Comparison of ENCODE assay signal across 8 cellular contexts in the genomic region with DNA sequence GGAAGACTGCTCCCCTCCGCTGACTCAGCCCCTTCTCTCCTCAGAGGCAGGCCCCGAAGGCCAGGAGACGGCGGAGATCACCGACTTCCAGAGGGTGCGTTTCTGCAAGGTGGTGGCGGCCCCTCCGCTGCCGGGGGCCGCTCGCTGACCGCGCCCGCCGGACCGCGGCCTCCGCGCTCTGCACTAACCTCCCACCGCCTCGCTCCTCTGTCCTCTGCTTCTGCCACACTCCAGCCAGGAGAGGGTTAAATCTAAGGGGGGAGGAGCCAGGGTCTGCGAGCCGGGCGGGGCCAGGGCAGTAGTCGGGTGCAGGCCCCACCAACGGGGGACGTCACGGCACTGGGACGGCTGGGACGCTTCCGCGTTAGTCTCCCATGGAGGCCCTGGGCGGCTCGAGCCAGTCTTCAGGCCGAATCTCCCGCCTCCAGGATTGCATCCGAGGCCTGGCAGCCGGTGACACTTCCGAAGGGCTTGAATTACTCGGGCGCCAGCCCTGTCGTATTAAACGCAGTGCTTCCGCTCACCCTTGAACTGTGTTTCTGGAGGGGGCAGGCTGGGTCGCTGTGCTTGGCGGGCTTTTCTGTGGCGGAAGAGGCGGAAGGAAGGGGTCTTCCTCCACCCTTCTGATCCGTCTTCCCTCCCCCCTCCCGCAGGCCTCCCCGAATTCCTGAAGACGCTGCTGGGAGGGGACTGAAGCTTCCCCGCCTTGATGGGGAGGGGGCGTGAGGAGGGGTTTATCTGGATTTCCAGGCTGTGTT. TPM values are rescaled to one million over a fixed set of nuclear protein-coding genes. Genes with fewer than 3 reads are reported as not detected.
DNase-seq lines count a peak whose midpoint lies in the region; ATAC-seq, FAIRE-seq and TF ChIP-seq lines count a peak whose summit lies in the region.

No MANE protein-coding gene starts in this region.

- H3K36me3 ChIP-seq in bronchial epithelial cell (ENCODE audit: control insufficient read depth, insufficient read depth, low read length) (peaks cover 21% of the 10 kb centered on the region), spleen (peaks cover 0 to 37% (median 24%) of the 10 kb centered on the region in 6 donors)

- ATAC-seq in GM18520 (IDR thresholded peaks at IDR 0.05; ENCODE audit: unreplicated experiment) (peak; percentile 60), HG03060 (IDR thresholded peaks at IDR 0.05; ENCODE audit: low read depth, unreplicated experiment) (peak; percentile 47), WTC11 (peak; percentile 63)

- peak overlapping the region; percentile 91 for H3K4me3 Mint-ChIP-seq in WTC11

- peaks cover 8 to 58% (median 37%) of the 10 kb centered on the region in 6 donors for H3K4me1 ChIP-seq in spleen

- CTCF ChIA-PET in WTC11 (lab: Charles Lee), result interaction anchor here (0.6 to 3.0 kb wide), 19 partner anchors 9 to 1465 kb away, joined by 3 to 33 read pairs (median 6); a partner anchor contains a TSS

- no peaks in the 10 kb centered on the region for H3K9me3 Mint-ChIP-seq in WTC11

- H3K4me3 ChIP-seq in bronchial epithelial cell (ENCODE audit: low read depth, low read length) (peak overlapping the region; percentile 61), spleen (peak overlapping the region; percentile 37 to 85 (median 68))

- POLR2A ChIA-PET in WTC11 (lab: Charles Lee), result interaction anchor here (0.6 to 2.6 kb wide), 10 partner anchors 17 to 1370 kb away, joined by 3 to 46 read pairs (median 7); a partner anchor contains a TSS

- TF ChIP-seq POLR2A in spleen (IDR thresholded peaks at IDR 0.05), result peak in 1 of 3 donors; percentile 81

- FAIRE-seq in bronchial epithelial cell (lab: Jason Lieb, UNC), result no peak

- peaks cover 16% of the 10 kb centered on the region for H3K4me1 Mint-ChIP-seq in WTC11

- peaks cover 19% of the 10 kb centered on the region for H3K27me3 Mint-ChIP-seq in WTC11 (ENCODE audit: low read depth)

- TF ChIP-seq CTCF in WTC11 (IDR thresholded peaks at IDR 0.05) (no peak), bronchial epithelial cell (IDR thresholded peaks at IDR 0.05; ENCODE audit: insufficient read depth, low read length, severe bottlenecking) (no peak), spleen (IDR thresholded peaks at IDR 0.05 in 8 of 11, conservative IDR thresholded peaks at IDR 0.05 in 3 of 11) (no peak)

- no peaks in the 10 kb centered on the region for H3K9me3 ChIP-seq in spleen

- DNase-seq in A172 (ENCODE audit: low spot score), result peak; percentile 65
- peak; percentile 93 for DNase-seq in NCI-H2196 (lab: John Stamatoyannopoulos, UW; ENCODE audit: unreplicated experiment)
- peak; percentile 93 for DNase-seq in WTC11 (ENCODE audit: low spot score)
- DNase-seq in bronchial epithelial cell (ENCODE audit: low read depth), result peak; percentile 78
- peak; percentile 95 for DNase-seq in iris pigment epithelial cell (ENCODE audit: low read depth)
- DNase-seq in spleen, result peak; percentile 98

- H3K27ac Mint-ChIP-seq in WTC11, result peak overlapping the region; percentile 99

- intact Hi-C loops in spleen (cut with DNase I; ENCODE audit: low total_unique reads), result no loop called here

- peaks cover 11% of the 10 kb centered on the region; the same call in 1 of the 2 replicates for H3K36me3 Mint-ChIP-seq in WTC11

- no peaks in the 10 kb centered on the region for H3K27me3 ChIP-seq in bronchial epithelial cell (ENCODE audit: control insufficient read depth, insufficient read depth, low read length)
- no peaks in the 10 kb centered on the region for H3K27me3 ChIP-seq in spleen (replicated peaks in 1 of 7)

- peak overlapping the region; percentile 87 to 99 (median 98) for H3K27ac ChIP-seq in spleen

- 0 to 1% (median 1%) methylated on average over 22 to 54 of the region's 54 CpGs for WGBS in spleen, 5 donors

TF ChIP-seq in WTC11, 78 proteins besides CTCF, POLR2A, EP300 and RAD21 (continues in another document):
- TF ChIP-seq, protein P1, sequence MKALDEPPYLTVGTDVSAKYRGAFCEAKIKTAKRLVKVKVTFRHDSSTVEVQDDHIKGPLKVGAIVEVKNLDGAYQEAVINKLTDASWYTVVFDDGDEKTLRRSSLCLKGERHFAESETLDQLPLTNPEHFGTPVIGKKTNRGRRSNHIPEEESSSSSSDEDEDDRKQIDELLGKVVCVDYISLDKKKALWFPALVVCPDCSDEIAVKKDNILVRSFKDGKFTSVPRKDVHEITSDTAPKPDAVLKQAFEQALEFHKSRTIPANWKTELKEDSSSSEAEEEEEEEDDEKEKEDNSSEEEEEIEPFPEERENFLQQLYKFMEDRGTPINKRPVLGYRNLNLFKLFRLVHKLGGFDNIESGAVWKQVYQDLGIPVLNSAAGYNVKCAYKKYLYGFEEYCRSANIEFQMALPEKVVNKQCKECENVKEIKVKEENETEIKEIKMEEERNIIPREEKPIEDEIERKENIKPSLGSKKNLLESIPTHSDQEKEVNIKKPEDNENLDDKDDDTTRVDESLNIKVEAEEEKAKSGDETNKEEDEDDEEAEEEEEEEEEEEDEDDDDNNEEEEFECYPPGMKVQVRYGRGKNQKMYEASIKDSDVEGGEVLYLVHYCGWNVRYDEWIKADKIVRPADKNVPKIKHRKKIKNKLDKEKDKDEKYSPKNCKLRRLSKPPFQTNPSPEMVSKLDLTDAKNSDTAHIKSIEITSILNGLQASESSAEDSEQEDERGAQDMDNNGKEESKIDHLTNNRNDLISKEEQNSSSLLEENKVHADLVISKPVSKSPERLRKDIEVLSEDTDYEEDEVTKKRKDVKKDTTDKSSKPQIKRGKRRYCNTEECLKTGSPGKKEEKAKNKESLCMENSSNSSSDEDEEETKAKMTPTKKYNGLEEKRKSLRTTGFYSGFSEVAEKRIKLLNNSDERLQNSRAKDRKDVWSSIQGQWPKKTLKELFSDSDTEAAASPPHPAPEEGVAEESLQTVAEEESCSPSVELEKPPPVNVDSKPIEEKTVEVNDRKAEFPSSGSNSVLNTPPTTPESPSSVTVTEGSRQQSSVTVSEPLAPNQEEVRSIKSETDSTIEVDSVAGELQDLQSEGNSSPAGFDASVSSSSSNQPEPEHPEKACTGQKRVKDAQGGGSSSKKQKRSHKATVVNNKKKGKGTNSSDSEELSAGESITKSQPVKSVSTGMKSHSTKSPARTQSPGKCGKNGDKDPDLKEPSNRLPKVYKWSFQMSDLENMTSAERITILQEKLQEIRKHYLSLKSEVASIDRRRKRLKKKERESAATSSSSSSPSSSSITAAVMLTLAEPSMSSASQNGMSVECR (CRISPR knock-in tag; IDR thresholded peaks at IDR 0.05; ENCODE audit: borderline replicate concordance), result peak; percentile 37; the same call in 1 of the 2 replicates
- TF ChIP-seq FOXP1 (CRISPR knock-in tag; IDR thresholded peaks at IDR 0.05; ENCODE audit: borderline replicate concordance) (peak; percentile 48; the same call in 1 of the 2 replicates), ATF1 (CRISPR knock-in tag; IDR thresholded peaks at IDR 0.05) (0 out of 2 replicates have a peak, but pooled peaks have one; percentile 38), GRHL2 (CRISPR knock-in tag; IDR thresholded peaks at IDR 0.05; ENCODE audit: insufficient replicate concordance, severe bottlenecking) (no peak), NFE2L1 (CRISPR knock-in tag; IDR thresholded peaks at IDR 0.05) (no peak), GABPB1 (CRISPR knock-in tag; IDR thresholded peaks at IDR 0.05) (peak; percentile 11; the same call in 1 of the 2 replicates), ZNF219 (CRISPR knock-in tag; IDR thresholded peaks at IDR 0.05; ENCODE audit: borderline replicate concordance) (no peak), CREM (CRISPR knock-in tag; IDR thresholded peaks at IDR 0.05) (peak; percentile 61; the same call in 1 of the 2 replicates), SOX15 (CRISPR knock-in tag; IDR thresholded peaks at IDR 0.05) (no peak)
- TF ChIP-seq, protein P2, sequence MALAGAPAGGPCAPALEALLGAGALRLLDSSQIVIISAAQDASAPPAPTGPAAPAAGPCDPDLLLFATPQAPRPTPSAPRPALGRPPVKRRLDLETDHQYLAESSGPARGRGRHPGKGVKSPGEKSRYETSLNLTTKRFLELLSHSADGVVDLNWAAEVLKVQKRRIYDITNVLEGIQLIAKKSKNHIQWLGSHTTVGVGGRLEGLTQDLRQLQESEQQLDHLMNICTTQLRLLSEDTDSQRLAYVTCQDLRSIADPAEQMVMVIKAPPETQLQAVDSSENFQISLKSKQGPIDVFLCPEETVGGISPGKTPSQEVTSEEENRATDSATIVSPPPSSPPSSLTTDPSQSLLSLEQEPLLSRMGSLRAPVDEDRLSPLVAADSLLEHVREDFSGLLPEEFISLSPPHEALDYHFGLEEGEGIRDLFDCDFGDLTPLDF (CRISPR knock-in tag; IDR thresholded peaks at IDR 0.05), result no peak
- TF ChIP-seq, protein P3, sequence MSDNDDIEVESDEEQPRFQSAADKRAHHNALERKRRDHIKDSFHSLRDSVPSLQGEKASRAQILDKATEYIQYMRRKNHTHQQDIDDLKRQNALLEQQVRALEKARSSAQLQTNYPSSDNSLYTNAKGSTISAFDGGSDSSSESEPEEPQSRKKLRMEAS (CRISPR knock-in tag; IDR thresholded peaks at IDR 0.05), result peak; percentile 78; the same call in 1 of the 2 replicates

RNA-seq across cellular contexts. Expression of a gene that starts 1.2 kb away (rescaled TPM):
- total RNA-seq in A172 (2014; rRNA removed; shearing (Covaris generic)), result 0.19 and 0.41 TPM in 2 replicates
- total RNA-seq in WTC11 (2021) (7.0 to 8.1 TPM (median 7.3 TPM) in 3 replicates), bronchial epithelial cell (0.53 and 1.7 TPM in 2 replicates), spleen (10 to 100 TPM in 4 of 7 donors, 1 to 10 TPM in 3; 3.9 to 19.8 (median 13.8) TPM)
- 10 to 100 TPM in 2 of 3 donors, 1 to 10 TPM in 1; 8.1 to 12.9 (median 11.3) TPM for polyA plus RNA-seq in spleen

RNA-seq across cellular contexts. Expression of a gene that starts 17.2 kb away (rescaled TPM):
- 2.6 and 3.7 TPM in 2 replicates for total RNA-seq in A172 (2014; rRNA removed; shearing (Covaris generic))
- total RNA-seq in WTC11 (2021) (30.4 to 37.7 TPM (median 33.0 TPM) in 3 replicates), bronchial epithelial cell (3.7 and 8.3 TPM in 2 replicates), spleen (10 to 100 TPM; 13.0 to 43.0 (median 32.6) TPM)
- 10 to 100 TPM; 11.0 to 38.7 (median 15.9) TPM for polyA plus RNA-seq in spleen

RNA-seq across cellular contexts. Expression of a gene that starts 36.2 kb away (rescaled TPM):
- not detected in 2 replicates for total RNA-seq in A172 (2014; rRNA removed; shearing (Covaris generic))
- total RNA-seq in WTC11 (2021), result 0.18 to 0.32 TPM (median 0.28 TPM) in 3 replicates
- under 0.01 and 1.0 TPM in 2 replicates for total RNA-seq in bronchial epithelial cell
- total RNA-seq in spleen, result 100 to 1,000 TPM in 1 of 7 donors, 10 to 100 TPM in 6; 33.1 to 124 (median 64.0) TPM
- polyA plus RNA-seq in spleen, result 1 to 10 TPM; 4.0 to 9.4 (median 4.6) TPM

RNA-seq across cellular contexts. Expression of a gene that starts 42.5 kb away (rescaled TPM):
- 5.7 and 7.6 TPM in 2 replicates for total RNA-seq in A172 (2014; rRNA removed; shearing (Covaris generic))
- 29.4 to 49.5 TPM (median 32.2 TPM) in 3 replicates for total RNA-seq in WTC11 (2021)
- 6.3 and 12.6 TPM in 2 replicates for total RNA-seq in bronchial epithelial cell
- total RNA-seq in spleen, result 10 to 100 TPM in 6 of 7 donors, 1 to 10 TPM in 1; 6.3 to 17.0 (median 11.3) TPM
- 10 to 100 TPM in 1 of 3 donors, 1 to 10 TPM in 2; 7.1 to 12.6 (median 9.5) TPM for polyA plus RNA-seq in spleen

RNA-seq across cellular contexts. Expression of a gene that starts 58.5 kb away (rescaled TPM):
- 0.55 TPM in 1 of 2 replicates, not detected in the other for total RNA-seq in A172 (2014; rRNA removed; shearing (Covaris generic))
- total RNA-seq in WTC11 (2021), result 0.09 to 0.22 TPM (median 0.14 TPM) in 3 replicates
- 0.53 and 0.64 TPM in 2 replicates for total RNA-seq in bronchial epithelial cell
- total RNA-seq in spleen, result 10 to 100 TPM; 24.7 to 55.7 (median 28.3) TPM
- 1 to 10 TPM; 1.3 to 2.7 (median 1.5) TPM for polyA plus RNA-seq in spleen

Comparison
In these comparisons a context has a peak if more than half of its experiments do, and no peak if none do; other contexts are left out.
1. Peak in every context shown above with its lines: DNase-seq, ATAC-seq, H3K4me3 ChIP-seq and H3K27ac ChIP-seq.
2. RNA of a gene that starts 36.2 kb away (total RNA-seq): 33.1 to 124 TPM in spleen; 0.18 to 0.32 TPM in WTC11, not detected in A172 and under 0.01 to 1.0 TPM in bronchial epithelial cell; every median in the first group is over 10 times any median in the second.